9 cellular contexts compared by ENCODE assay signal in genomic region chr10:29408847-29409240, GRCh38.
DNase-seq lines count a peak whose midpoint lies in the region; ATAC-seq and TF ChIP-seq lines count a peak whose summit lies in the region.
"Had no signal": no experiment of that assay in that cellular context is flagged by ENCODE, and none has a peak within 500 bp of the region (broad histone marks: within the 10 kb centered on the region; RNA-seq: fewer than 3 reads in every experiment).

No MANE protein-coding gene starts in this region.

- CTCF ChIA-PET in PC-9 (lab: Charles Lee) = no interaction called here

- H4K20me1 ChIP-seq in PC-9 (ENCODE audit: insufficient read depth) = no peaks in the 10 kb centered on the region

- H3K4me3 ChIP-seq in PC-9 (peak overlapping the region; percentile 75), fibroblast of mammary gland (ENCODE audit: control insufficient read depth, low read depth, low read length) (peak overlapping the region; percentile 80), suprapubic skin (peak overlapping the region; percentile 68)

- no peak for DNase-seq in activated CD4-positive, CD25-positive, alpha-beta regulatory T cell (lab: John Stamatoyannopoulos, UW)
- no peak for DNase-seq in PC-9
- DNase-seq in fibroblast of mammary gland (ENCODE audit: low read depth) = peak; percentile 2
- DNase-seq in suprapubic skin (ENCODE audit: low spot score in 2 of 2) = no peak
- DNase-seq in posterior cingulate gyrus = no peak
- DNase-seq in ACHN = no peak
- no peak for DNase-seq in NCI-H526 treated with DMSO at 0.1 percent for 48 hours (lab: John Stamatoyannopoulos, UW)
- DNase-seq: NCI-H526 had no signal

- H3K4me1 ChIP-seq in PC-9 (replicated peaks; ENCODE audit: insufficient read depth) (peaks cover 4% of the 10 kb centered on the region; the same call in 1 of the 2 replicates), suprapubic skin (peaks cover 39% of the 10 kb centered on the region)

- TF ChIP-seq POLR2A in suprapubic skin (IDR thresholded peaks at IDR 0.05) = no peak

- H3K4me2 ChIP-seq in PC-9 = peak overlapping the region; percentile 93

- H3K9me3 ChIP-seq in PC-9 (ENCODE audit: insufficient read depth, low read depth) (peaks cover 6% of the 10 kb centered on the region; the same call in 1 of the 2 replicates), suprapubic skin (no peaks in the 10 kb centered on the region)

- TF ChIP-seq CTCF in PC-9 (conservative IDR thresholded peaks at IDR 0.05) (no peak), fibroblast of mammary gland (conservative IDR thresholded peaks at IDR 0.05; ENCODE audit: control insufficient read depth, insufficient read depth, low read depth, low read length) (no peak), suprapubic skin (IDR thresholded peaks at IDR 0.05) (no peak)

- H3K27me3 ChIP-seq in PC-9 (ENCODE audit: insufficient read depth, low read depth) (no peaks in the 10 kb centered on the region), suprapubic skin (no peaks in the 10 kb centered on the region)

- intact Hi-C loops in PC-9 (cut with micrococcal nuclease; ENCODE audit: unreplicated experiment) (no loop called here), posterior cingulate gyrus (cut with DNase I) (no loop called here)

- no peaks in the 10 kb centered on the region; the same call in 1 of the 2 replicates for H3F3A ChIP-seq in PC-9 (ENCODE audit: insufficient read depth, low read depth)

- no TSS peak for BruUV-seq in PC-9 (replicated peaks; lab: Mats Ljungman, UMichigan)

- H3K27ac ChIP-seq in PC-9 (peak overlapping the region; percentile 34; the same call in 1 of the 2 replicates), suprapubic skin (peak overlapping the region; percentile 93)

- in situ Hi-C loops in ACHN (cut with HindIII; ENCODE audit: low pct_ligation_motif_present, low pct_unique_long_range_greater_than_20kb, low sequenced_read_pairs) = no loop called here

- no peaks in the 10 kb centered on the region for H3K9me2 ChIP-seq in PC-9 (ENCODE audit: insufficient read depth)

- POLR2A ChIA-PET in PC-9 (lab: Charles Lee; ENCODE audit: unreplicated experiment) = no interaction called here

- ATAC-seq in activated CD4-positive, CD25-positive, alpha-beta regulatory T cell treated with anti-CD3 and anti-CD28 coated beads, Interleukin-2, amount 50 U/mL, for 24 hours = peak; percentile 17 to 25

- 0 out of 2 replicates have a peak, but pooled peaks cover 14% of the 10 kb centered on the region for H3K79me2 ChIP-seq in PC-9 (ENCODE audit: low read depth)

- peak overlapping the region; percentile 91 for H2AFZ ChIP-seq in PC-9

- no peaks in the 10 kb centered on the region for H3K36me3 ChIP-seq in PC-9 (ENCODE audit: low read depth)
- H3K36me3 ChIP-seq in suprapubic skin = no peaks in the 10 kb centered on the region

- no peak for TF ChIP-seq EP300 in suprapubic skin (IDR thresholded peaks at IDR 0.05)

- WGBS in suprapubic skin = 40% methylated on average over 2 of the region's 2 CpGs
